In genomic region chr11:43382614-43383013, GRCh38 we compare ENCODE assay signal across 30 cellular contexts.
"Had no signal": no experiment of that assay in that cellular context is flagged by ENCODE, and none has a peak within 500 bp of the region (broad histone marks: within the 10 kb centered on the region; RNA-seq: fewer than 3 reads in every experiment).

No MANE protein-coding gene starts in this region.

- H3K27me3 ChIP-seq: ascending aorta, breast epithelium, cardiac muscle cell, colonic mucosa, heart left ventricle had no signal

- H3K4me3 ChIP-seq: ascending aorta, breast epithelium, cardiac muscle cell, colonic mucosa, heart left ventricle had no signal

- H3K27ac ChIP-seq: ascending aorta, breast epithelium, cardiac muscle cell, colonic mucosa, heart left ventricle, VCaP had no signal

- FAIRE-seq: frontal cortex had no signal

- H3K9me3 ChIP-seq: ascending aorta, breast epithelium, colonic mucosa, heart left ventricle had no signal

- ATAC-seq: activated CD8-positive, alpha-beta T cell treated with anti-CD3 and anti-CD28 coated beads for 36 hours; activated naive CD4-positive, alpha-beta T cell treated with anti-CD3 and anti-CD28 coated beads, Interleukin-2, amount 50 U/mL, for 72 hours; activated T-cell treated with anti-CD3 and anti-CD28 coated beads, Interleukin-2, amount 50 U/mL, for 4 hours; activated T-helper 17 cell treated with anti-CD3 and anti-CD28 coated beads, Interleukin-2, amount 50 U/mL, for 72 hours; esophagus mucosa; heart left ventricle; T-helper 17 cell; WTC11 had no signal

- H3K4me1 ChIP-seq: ascending aorta, breast epithelium, colonic mucosa had no signal

- DNase-seq: activated CD4-positive, alpha-beta T cell treated with anti-CD3 and anti-CD28 coated beads for 1 hour; activated CD4-positive, alpha-beta T cell treated with anti-CD3 and anti-CD28 coated beads for 4 hours; activated CD4-positive, alpha-beta T cell treated with anti-CD3 and anti-CD28 coated beads, Interleukin-2, amount 10 ng/mL, durations not matched to agents 7 days and 5 days; activated CD4-positive, alpha-beta T cell treated with anti-CD3 and anti-CD28 coated beads, Interleukin-2, amount 50 U/mL, for 4 hours; activated CD8-positive, alpha-beta memory T cell treated with anti-CD3 and anti-CD28 coated beads for 24 hours; activated CD8-positive, alpha-beta T cell treated with anti-CD3 and anti-CD28 coated beads for 36 hours; activated effector memory CD4-positive, alpha-beta T cell treated with Interleukin-2 at 50 U/mL for 16 hours; activated gamma-delta T cell treated with Interleukin-2 at 50 U/mL for 16 hours; activated naive CD4-positive, alpha-beta T cell treated with anti-CD3 and anti-CD28 coated beads, Interleukin-2, amount 10 ng/mL, durations not matched to agents 7 days and 5 days; activated naive CD8-positive, alpha-beta T cell treated with anti-CD3 and anti-CD28 coated beads, Interleukin-2, amount 10 ng/mL, durations not matched to agents 7 days and 5 days; activated T-cell treated with anti-CD3 and anti-CD28 coated beads, Interleukin-2, amount 50 U/mL, for 4 hours; central memory CD4-positive, alpha-beta T cell; cerebellar nuclear complex; colonic mucosa; effector memory CD4-positive, alpha-beta T cell; endodermal cell; foreskin fibroblast; heart left ventricle; T-helper 1 cell; T-helper 17 cell; T1000 had no signal

- H3K36me3 ChIP-seq: breast epithelium, cardiac muscle cell, colonic mucosa had no signal
